In the genomic region with DNA sequence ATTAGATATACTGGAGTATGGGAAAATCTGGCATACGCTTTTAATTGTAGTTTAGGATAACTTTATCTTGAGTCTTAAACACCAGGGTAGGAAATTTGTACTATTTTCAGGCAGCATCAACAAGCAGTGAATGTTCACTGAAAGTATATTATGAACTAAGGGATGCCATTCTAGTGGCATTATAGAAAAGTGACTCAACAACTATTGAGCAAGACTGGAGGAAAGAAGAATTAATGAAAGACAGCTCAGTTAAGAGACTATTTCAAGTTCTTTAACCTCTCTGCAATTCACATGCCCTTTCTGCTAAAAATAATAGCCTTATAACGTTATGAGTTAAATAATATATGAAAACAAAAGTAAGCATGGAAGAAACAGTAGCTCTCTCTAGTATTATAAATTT, we compare ENCODE assay signal across 1 cellular context.
TF ChIP-seq lines count a peak whose summit lies in the region.

No MANE protein-coding gene starts in this region.

TF ChIP-seq in GM23338, 12 proteins besides CTCF, POLR2A, EP300 and RAD21 (continued from another document):
- TF ChIP-seq EZH2phosphoT487 (IDR thresholded peaks at IDR 0.05; ENCODE audit: unreplicated experiment) (no peak), EZH2 (IDR thresholded peaks at IDR 0.05; ENCODE audit: low read depth, unreplicated experiment) (no peak)
